In the genomic region with DNA sequence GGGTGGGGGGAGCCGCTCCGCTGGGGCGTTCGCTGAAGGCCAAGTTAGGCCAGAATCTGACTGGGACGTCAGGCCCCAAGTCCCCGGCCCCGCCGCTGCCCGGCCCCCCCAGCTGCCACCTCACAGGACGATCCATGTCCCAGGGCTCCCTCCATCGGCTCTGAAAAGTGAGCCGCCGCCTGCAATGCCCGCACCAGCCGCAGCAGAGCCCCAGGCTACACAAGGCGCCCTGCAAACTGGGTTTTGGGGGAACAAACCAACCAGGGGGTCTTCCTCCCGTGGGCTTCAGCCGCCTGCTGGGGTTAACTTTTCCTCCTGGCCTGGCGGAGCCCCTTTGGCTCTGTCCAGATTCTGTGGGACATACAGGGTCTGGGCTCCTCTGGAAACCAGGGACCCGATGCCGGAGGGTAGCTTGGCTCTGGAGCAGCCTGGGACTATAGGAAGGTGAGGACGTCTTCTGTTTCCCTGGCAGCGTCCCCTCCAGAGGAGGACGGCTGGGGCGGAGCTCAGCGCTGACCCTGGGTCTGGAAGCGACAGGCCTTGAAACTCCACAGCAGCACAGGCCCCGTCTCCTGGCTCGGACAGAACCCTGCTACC, we compare ENCODE assay signal across 8 cellular contexts.
DNase-seq lines count a peak whose midpoint lies in the region; ATAC-seq lines count a peak whose summit lies in the region.

No MANE protein-coding gene starts in this region.

- ATAC-seq in HG02870 (IDR thresholded peaks at IDR 0.05; ENCODE audit: unreplicated experiment) (no peak), GM19351 (IDR thresholded peaks at IDR 0.05; ENCODE audit: unreplicated experiment) (no peak)

- DNase-seq in GF-D8 (lab: John Stamatoyannopoulos, UW) (peak; percentile 39), NCI-H2227 (lab: John Stamatoyannopoulos, UW; ENCODE audit: unreplicated experiment) (peak; percentile 71), amygdala (lab: John Stamatoyannopoulos, UW) (peak in 40 of 56 donors; percentile 9 to 76 (median 44)), hepatic stellate cell (ENCODE audit: low spot score) (peak; percentile 91), retina (peak; percentile 77), HK-2 (ENCODE audit: unreplicated experiment) (no peak)
